In the genomic region with DNA sequence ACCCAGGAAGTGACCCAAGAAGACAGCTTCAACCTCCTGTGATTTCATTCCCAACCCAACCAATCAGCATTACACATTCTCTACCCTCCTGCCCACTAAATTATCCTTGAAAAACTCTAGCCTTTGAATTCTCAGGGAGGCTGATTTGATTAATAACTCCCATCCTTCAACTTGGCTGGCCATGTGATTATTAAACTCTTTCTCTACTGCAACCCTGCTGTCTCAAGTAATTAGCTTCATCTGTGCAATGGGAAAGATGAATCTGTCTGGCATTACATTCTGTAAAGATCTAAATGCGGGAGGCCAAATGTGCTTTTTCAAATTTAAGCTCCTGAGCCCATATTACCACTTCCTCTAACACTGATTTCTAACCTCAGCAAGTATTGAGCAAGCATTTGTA, we compare ENCODE assay signal across 19 cellular contexts.
A peak's percentile ranks its signal among the peaks of the same experiment; 100 is the strongest.
DNase-seq lines count a peak whose midpoint lies in the region; ATAC-seq, FAIRE-seq and TF ChIP-seq lines count a peak whose summit lies in the region.
"Had no signal": no experiment of that assay in that cellular context is flagged by ENCODE, and none has a peak within 500 bp of the region (broad histone marks: within the 10 kb centered on the region; RNA-seq: fewer than 3 reads in every experiment).

No MANE protein-coding gene starts in this region.

- in situ Hi-C loops in K562 (cut with MboI) = no loop called here

- H3K4me2 ChIP-seq in DND-41 (ENCODE audit: insufficient read depth, low read length) (no peak overlapping the region), K562 (ENCODE audit: insufficient read depth, low read length) (no peak overlapping the region)

- TF ChIP-seq POLR2A in GM12891 (IDR thresholded peaks at IDR 0.05; ENCODE audit: low read depth, low read length) = no peak
- no peak for TF ChIP-seq POLR2A in K562 (conservative IDR thresholded peaks at IDR 0.05)

- DNase-seq in DND-41 (no peak), GM12891 (ENCODE audit: insufficient read length, low spot score) (no peak), MV-4-11 (lab: John Stamatoyannopoulos, UW) (peak; percentile 29), K562 (ENCODE audit: extremely low read depth in 1 of 4, low spot score in 3 of 4) (no peak), RKO (ENCODE audit: low spot score) (no peak), MG63 (no peak)
- DNase-seq: C1 segment of cervical spinal cord; Calu3; CD4-positive, alpha-beta memory T cell; COR-L47; DMS79; GF-D8; GM23248; H7; HCEC 1CT; HFFc6 had no signal

- H3K9me3 ChIP-seq in DND-41 (ENCODE audit: insufficient read depth, low read length, severe bottlenecking) = peaks cover 15% of the 10 kb centered on the region
- 0 out of 2 replicates have a peak, but pooled peaks cover 2% of the 10 kb centered on the region for H3K9me3 ChIP-seq in K562 (replicated peaks; ENCODE audit: control insufficient read depth, insufficient read depth, low read depth, low read length)
- peaks cover 9% of the 10 kb centered on the region; the same call in 1 of the 2 replicates for H3K9me3 ChIP-seq in MG63

- TF ChIP-seq CTCF in DND-41 (IDR thresholded peaks at IDR 0.05; ENCODE audit: borderline replicate concordance, extremely low read depth, low read length, poor library complexity, severe bottlenecking) (no peak), K562 (IDR thresholded peaks at IDR 0.05 in 2 of 3, conservative IDR thresholded peaks at IDR 0.05 in 1 of 3; ENCODE audit: insufficient read depth in 2 of 3, low read depth in 1 of 3, low read length in 3 of 3) (no peak)

- ATAC-seq in DND-41 (ENCODE audit: insufficient read depth, low read depth) (peak; percentile 58; the same call in 2 of the 3 replicates), K562 (no peak), HG02759 (IDR thresholded peaks at IDR 0.05; ENCODE audit: unreplicated experiment) (no peak)

- H4K20me1 ChIP-seq in DND-41 (ENCODE audit: insufficient read depth, low read length) (no peaks in the 10 kb centered on the region), K562 (replicated peaks; ENCODE audit: control insufficient read depth, insufficient read depth, low read length) (no peaks in the 10 kb centered on the region)

- POLR2A ChIA-PET in K562 (lab: Yijun Ruan, JAX) = no interaction called here

- H3K9ac ChIP-seq in DND-41 (ENCODE audit: low read depth, low read length) (no peak overlapping the region), K562 (ENCODE audit: insufficient read depth in 1 of 2, low read depth in 2 of 2, low read length in 2 of 2) (no peak overlapping the region)
- H3K9ac ChIP-seq: GM23248 had no signal

- no peak for TF ChIP-seq RAD21 in K562 (CRISPR knock-in tag; conservative IDR thresholded peaks at IDR 0.05 in 1 of 2, IDR thresholded peaks at IDR 0.05 in 1 of 2)

- H3K27ac ChIP-seq in DND-41 (ENCODE audit: low read length) = no peak overlapping the region
- H3K27ac ChIP-seq in K562 (ENCODE audit: extremely low read depth, low read depth, low read length) = no peak overlapping the region
- H3K27ac ChIP-seq: GM23248 had no signal

- H3K36me3 ChIP-seq in DND-41 (ENCODE audit: insufficient read depth, low read length) = no peaks in the 10 kb centered on the region
- no peaks in the 10 kb centered on the region for H3K36me3 ChIP-seq in K562 (ENCODE audit: control insufficient read depth, insufficient read depth, low read length)
- no peaks in the 10 kb centered on the region for H3K36me3 ChIP-seq in MG63

- H3K4me1 ChIP-seq in DND-41 (ENCODE audit: insufficient read depth, low read length) (no peaks in the 10 kb centered on the region), K562 (replicated peaks in 1 of 2; ENCODE audit: control insufficient read depth in 2 of 2, insufficient read depth in 2 of 2, low read length in 2 of 2) (no peaks in the 10 kb centered on the region)

- CTCF ChIA-PET in K562 (lab: Yijun Ruan, JAX; ENCODE audit: low intra/inter-chr PET ratio) = no interaction called here

- H2AFZ ChIP-seq in DND-41 (ENCODE audit: low read depth, low read length) (no peak overlapping the region), K562 (ENCODE audit: low read depth, low read length) (no peak overlapping the region)
- H2AFZ ChIP-seq: GM23248 had no signal

- H3K27me3 ChIP-seq in DND-41 (ENCODE audit: insufficient read depth, low read length, poor library complexity) (no peaks in the 10 kb centered on the region), K562 (ENCODE audit: control insufficient read depth in 2 of 2, insufficient read depth in 2 of 2, low read length in 2 of 2) (no peaks in the 10 kb centered on the region), MG63 (no peaks in the 10 kb centered on the region)

- no peak for TF ChIP-seq EP300 in K562 (IDR thresholded peaks at IDR 0.05; ENCODE audit: low read length)

- H3K4me3 ChIP-seq in DND-41 (ENCODE audit: low read depth in 1 of 2, low read length in 2 of 2) = no peak overlapping the region
- no peak overlapping the region for H3K4me3 ChIP-seq in K562
- no peak overlapping the region for H3K4me3 ChIP-seq in MG63
- H3K4me3 ChIP-seq: GM23248 had no signal

- H3K79me2 ChIP-seq in DND-41 (ENCODE audit: insufficient read depth, low read length) = no peaks in the 10 kb centered on the region
- H3K79me2 ChIP-seq in K562 (ENCODE audit: control insufficient read depth, insufficient read depth, low read length) = no peaks in the 10 kb centered on the region

- 0% methylated on average over 1 of the region's 1 CpG for whole genome bisulfite sequencing in K562 (ENCODE audit: insufficient coverage, low coverage, missing lambda C conversion rate)

- intact Hi-C loops in K562 (cut with micrococcal nuclease) = no loop called here

- FAIRE-seq in GM12891 (lab: Jason Lieb, UNC) (no peak), K562 (lab: Jason Lieb, UNC) (no peak)
- FAIRE-seq: GM19239, H1 had no signal

- no peaks in the 10 kb centered on the region for H3K9me1 ChIP-seq in K562 (ENCODE audit: control insufficient read depth, insufficient read depth, low read length)

- no TSS peak for BruUV-seq in K562 (replicated peaks; lab: Mats Ljungman, UMichigan)

TF ChIP-seq in GM12891, 5 proteins besides CTCF, POLR2A, EP300 and RAD21:
- no peak for TF ChIP-seq PAX5 (IDR thresholded peaks at IDR 0.05; ENCODE audit: insufficient read depth, low read length, severe bottlenecking)
- TF ChIP-seq POLR2AphosphoS5 (IDR thresholded peaks at IDR 0.05; ENCODE audit: low read depth, low read length) = no peak
- TF ChIP-seq POU2F2 (IDR thresholded peaks at IDR 0.05; ENCODE audit: low read depth, low read length) = no peak
- no peak for TF ChIP-seq TAF1 (IDR thresholded peaks at IDR 0.05; ENCODE audit: low read depth, low read length)
- 0 out of 2 replicates have a peak, but pooled peaks have one; percentile 28 for TF ChIP-seq SPI1 (IDR thresholded peaks at IDR 0.05; ENCODE audit: low read depth, low read length)

TF ChIP-seq in K562, 482 proteins besides CTCF, POLR2A, EP300 and RAD21:
- no peak for TF ChIP-seq TFAM (CRISPR knock-in tag; conservative IDR thresholded peaks at IDR 0.05)
- no peak for TF ChIP-seq NR1H2 (CRISPR knock-in tag; IDR thresholded peaks at IDR 0.05)
- 0 out of 2 replicates have a peak, but pooled peaks have one; percentile 35 for TF ChIP-seq CBX5 (IDR thresholded peaks at IDR 0.05; ENCODE audit: borderline replicate concordance, low read depth)
- TF ChIP-seq CEBPB (tag; IDR thresholded peaks at IDR 0.05) = no peak
- TF ChIP-seq CREBBP (IDR thresholded peaks at IDR 0.05; ENCODE audit: low read depth, low read length) = no peak
- no peak for TF ChIP-seq GATA2 (CRISPR knock-in tag; IDR thresholded peaks at IDR 0.05)
- no peak for TF ChIP-seq BRD4 (IDR thresholded peaks at IDR 0.05)
